8 cellular contexts compared by ENCODE assay signal in the genomic region with DNA sequence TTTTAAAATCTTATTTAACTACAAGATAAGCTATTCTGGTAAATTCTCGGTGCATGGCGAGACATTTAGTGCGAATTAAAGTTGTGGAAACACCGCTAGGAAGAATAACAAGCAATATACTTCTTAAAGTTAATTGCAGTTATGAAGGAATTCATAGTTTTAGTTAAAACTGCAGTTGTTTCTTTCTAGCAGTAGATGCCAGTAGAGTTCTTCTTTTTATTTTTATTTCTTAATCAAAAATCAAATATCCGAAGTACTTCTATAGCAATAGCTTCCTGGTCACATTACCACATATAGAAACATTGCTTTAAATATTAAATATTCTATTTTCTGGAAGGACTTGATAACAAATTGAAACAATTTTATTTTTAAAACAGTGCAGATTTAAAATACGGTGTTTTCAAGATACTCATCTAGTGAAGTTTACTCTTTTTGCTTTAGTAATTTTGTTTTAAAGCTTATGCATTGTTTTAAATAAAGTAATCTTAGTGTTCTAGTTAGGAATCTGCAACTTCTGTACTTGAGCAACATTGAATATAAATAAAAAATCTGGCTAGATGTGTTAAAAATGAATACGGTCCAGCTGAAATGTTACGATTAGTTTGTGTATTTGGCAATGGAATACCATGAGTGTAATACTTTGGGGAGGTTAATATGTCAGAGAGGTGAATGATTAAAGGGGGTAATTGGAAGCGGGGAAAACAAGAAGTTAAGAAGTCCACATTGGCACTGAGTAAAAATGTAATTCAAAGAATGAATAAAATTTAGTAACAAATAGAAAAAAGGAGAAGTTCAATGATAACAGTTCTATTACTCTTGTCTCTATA.
DNase-seq lines count a peak whose midpoint lies in the region; ATAC-seq and TF ChIP-seq lines count a peak whose summit lies in the region.

No MANE protein-coding gene starts in this region.

- TF ChIP-seq CTCF in 22Rv1 (IDR thresholded peaks at IDR 0.05) (peak; percentile 49), GM12873 (IDR thresholded peaks at IDR 0.05; ENCODE audit: insufficient read depth, low read depth, low read length, missing control alignments) (peak; percentile 39), RWPE2 (IDR thresholded peaks at IDR 0.05; ENCODE audit: poor library complexity, severe bottlenecking) (peak; percentile 88)

- H3K27ac ChIP-seq in 22Rv1 = no peak overlapping the region
- no peak overlapping the region for H3K27ac ChIP-seq in RWPE2 (ENCODE audit: poor library complexity, severe bottlenecking)

- no peak for DNase-seq in RWPE2 (ENCODE audit: low spot score)
- DNase-seq in germinal center (ENCODE audit: low spot score) = peak; percentile 4
- DNase-seq in cerebellar nuclear complex (lab: John Stamatoyannopoulos, UW) = no peak

- H3K9me3 ChIP-seq in RWPE2 (ENCODE audit: severe bottlenecking) = no peaks in the 10 kb centered on the region

- no peaks in the 10 kb centered on the region for H3K27me3 ChIP-seq in RWPE2 (ENCODE audit: insufficient read depth, poor library complexity, severe bottlenecking)

- no peaks in the 10 kb centered on the region for H3K36me3 ChIP-seq in RWPE2 (ENCODE audit: low read depth)

- no peak for ATAC-seq in RWPE2 (ENCODE audit: low read depth)
- no peak for ATAC-seq in HG02588 (IDR thresholded peaks at IDR 0.05; ENCODE audit: unreplicated experiment)
- ATAC-seq in HG03196 (IDR thresholded peaks at IDR 0.05; ENCODE audit: unreplicated experiment) = no peak
- ATAC-seq in GM19463 (IDR thresholded peaks at IDR 0.05; ENCODE audit: unreplicated experiment) = no peak

- peaks cover 32% of the 10 kb centered on the region for H3K4me1 ChIP-seq in RWPE2 (ENCODE audit: insufficient read depth, poor library complexity, severe bottlenecking)

- H3K4me3 ChIP-seq in RWPE2 (ENCODE audit: severe bottlenecking) = no peak overlapping the region
